In the genomic region with DNA sequence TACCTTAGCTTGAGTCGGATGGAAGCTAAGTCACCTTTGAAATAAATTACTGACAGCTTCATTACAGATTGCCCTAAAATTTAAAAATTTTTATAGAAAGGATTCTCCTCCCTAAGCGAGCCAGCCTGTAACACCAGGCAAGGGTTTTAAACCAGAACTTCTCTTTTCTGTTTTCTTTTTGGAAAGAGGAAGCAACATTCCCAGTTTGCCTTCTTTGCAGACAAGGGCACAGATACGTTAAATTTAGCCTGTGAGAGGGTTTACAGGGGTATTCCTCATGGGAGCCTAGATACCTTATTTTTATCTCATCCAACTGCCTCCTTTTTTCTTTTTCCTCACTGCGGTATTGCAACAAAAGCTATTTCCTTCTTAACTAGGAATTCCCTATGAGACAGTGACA, we compare ENCODE assay signal across 2 cellular contexts.
TF ChIP-seq lines count a peak whose summit lies in the region.

No MANE protein-coding gene starts in this region.

TF ChIP-seq in GM23338, 12 proteins besides CTCF, POLR2A, EP300 and RAD21:
- TF ChIP-seq, protein P1, sequence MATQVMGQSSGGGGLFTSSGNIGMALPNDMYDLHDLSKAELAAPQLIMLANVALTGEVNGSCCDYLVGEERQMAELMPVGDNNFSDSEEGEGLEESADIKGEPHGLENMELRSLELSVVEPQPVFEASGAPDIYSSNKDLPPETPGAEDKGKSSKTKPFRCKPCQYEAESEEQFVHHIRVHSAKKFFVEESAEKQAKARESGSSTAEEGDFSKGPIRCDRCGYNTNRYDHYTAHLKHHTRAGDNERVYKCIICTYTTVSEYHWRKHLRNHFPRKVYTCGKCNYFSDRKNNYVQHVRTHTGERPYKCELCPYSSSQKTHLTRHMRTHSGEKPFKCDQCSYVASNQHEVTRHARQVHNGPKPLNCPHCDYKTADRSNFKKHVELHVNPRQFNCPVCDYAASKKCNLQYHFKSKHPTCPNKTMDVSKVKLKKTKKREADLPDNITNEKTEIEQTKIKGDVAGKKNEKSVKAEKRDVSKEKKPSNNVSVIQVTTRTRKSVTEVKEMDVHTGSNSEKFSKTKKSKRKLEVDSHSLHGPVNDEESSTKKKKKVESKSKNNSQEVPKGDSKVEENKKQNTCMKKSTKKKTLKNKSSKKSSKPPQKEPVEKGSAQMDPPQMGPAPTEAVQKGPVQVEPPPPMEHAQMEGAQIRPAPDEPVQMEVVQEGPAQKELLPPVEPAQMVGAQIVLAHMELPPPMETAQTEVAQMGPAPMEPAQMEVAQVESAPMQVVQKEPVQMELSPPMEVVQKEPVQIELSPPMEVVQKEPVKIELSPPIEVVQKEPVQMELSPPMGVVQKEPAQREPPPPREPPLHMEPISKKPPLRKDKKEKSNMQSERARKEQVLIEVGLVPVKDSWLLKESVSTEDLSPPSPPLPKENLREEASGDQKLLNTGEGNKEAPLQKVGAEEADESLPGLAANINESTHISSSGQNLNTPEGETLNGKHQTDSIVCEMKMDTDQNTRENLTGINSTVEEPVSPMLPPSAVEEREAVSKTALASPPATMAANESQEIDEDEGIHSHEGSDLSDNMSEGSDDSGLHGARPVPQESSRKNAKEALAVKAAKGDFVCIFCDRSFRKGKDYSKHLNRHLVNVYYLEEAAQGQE (IDR thresholded peaks at IDR 0.05; ENCODE audit: unreplicated experiment): no peak
- no peak for TF ChIP-seq CREB1 (CRISPR knock-in tag; IDR thresholded peaks at IDR 0.05; ENCODE audit: low read depth)
- TF ChIP-seq, protein P2, sequence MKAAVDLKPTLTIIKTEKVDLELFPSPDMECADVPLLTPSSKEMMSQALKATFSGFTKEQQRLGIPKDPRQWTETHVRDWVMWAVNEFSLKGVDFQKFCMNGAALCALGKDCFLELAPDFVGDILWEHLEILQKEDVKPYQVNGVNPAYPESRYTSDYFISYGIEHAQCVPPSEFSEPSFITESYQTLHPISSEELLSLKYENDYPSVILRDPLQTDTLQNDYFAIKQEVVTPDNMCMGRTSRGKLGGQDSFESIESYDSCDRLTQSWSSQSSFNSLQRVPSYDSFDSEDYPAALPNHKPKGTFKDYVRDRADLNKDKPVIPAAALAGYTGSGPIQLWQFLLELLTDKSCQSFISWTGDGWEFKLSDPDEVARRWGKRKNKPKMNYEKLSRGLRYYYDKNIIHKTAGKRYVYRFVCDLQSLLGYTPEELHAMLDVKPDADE (IDR thresholded peaks at IDR 0.05): no peak
- TF ChIP-seq NANOG (IDR thresholded peaks at IDR 0.05; ENCODE audit: borderline replicate concordance): no peak
- no peak for TF ChIP-seq STAT1 (IDR thresholded peaks at IDR 0.05; ENCODE audit: unreplicated experiment)

TF ChIP-seq in endothelial cell of umbilical vein, 7 proteins besides CTCF, POLR2A, EP300 and RAD21 (continued from another document):
- TF ChIP-seq MYC (IDR thresholded peaks at IDR 0.05; ENCODE audit: low read depth, low read length): no peak
